ENCODE assay signal across 10 cellular contexts in the genomic region with DNA sequence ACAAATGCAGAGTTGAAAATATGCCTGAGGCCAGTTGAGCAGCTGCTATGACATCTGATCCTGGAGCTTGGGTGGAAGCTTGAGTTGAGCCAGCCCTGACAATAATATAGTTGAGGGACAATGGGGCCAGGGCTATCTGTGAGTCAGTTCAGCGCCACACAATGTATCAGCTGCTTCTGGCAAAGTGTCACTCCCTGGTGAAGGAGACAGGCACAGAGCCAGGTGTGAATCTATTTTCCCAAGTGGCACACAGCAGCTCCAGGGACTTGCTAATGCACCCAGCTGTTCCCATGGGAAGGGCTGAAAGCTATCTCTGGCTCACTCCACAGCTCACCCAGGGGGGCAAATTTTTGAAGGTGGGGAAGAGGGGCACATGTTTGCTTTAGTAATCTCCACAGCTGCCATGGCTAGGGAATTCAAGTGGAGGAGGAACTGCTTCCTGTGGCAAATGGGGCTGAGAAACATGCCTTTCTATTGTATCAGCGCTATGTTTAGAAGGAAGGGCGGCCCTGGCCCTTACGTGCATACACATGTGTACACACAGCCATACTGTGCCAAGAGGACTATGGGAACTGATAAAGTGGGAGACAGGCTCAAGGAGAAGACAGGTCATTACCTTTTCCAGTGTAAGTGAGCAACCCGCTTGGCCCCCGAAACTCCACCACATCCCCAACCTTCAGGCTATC. TPM values are rescaled to one million over a fixed set of nuclear protein-coding genes. Genes with fewer than 3 reads are reported as not detected.
A peak's percentile ranks its signal among the peaks of the same experiment; 100 is the strongest.
DNase-seq lines count a peak whose midpoint lies in the region; ATAC-seq and TF ChIP-seq lines count a peak whose summit lies in the region.
"Had no signal": no experiment of that assay in that cellular context is flagged by ENCODE, and none has a peak within 500 bp of the region (broad histone marks: within the 10 kb centered on the region; RNA-seq: fewer than 3 reads in every experiment).

No MANE protein-coding gene starts in this region.

- DNase-seq in Right ventricle myocardium inferior (ENCODE audit: missing footprints) (no peak), cardiac septum (ENCODE audit: low spot score) (no peak), SJCRH30 (peak; percentile 99), left ventricle myocardium inferior (peak; percentile 36), SK-N-SH (no peak), cortex of kidney (lab: John Stamatoyannopoulos, UW) (no peak), HuH-7.5 (ENCODE audit: low spot score) (no peak)
- DNase-seq: stimulated activated naive CD8-positive, alpha-beta T cell treated with anti-CD3 and anti-CD28 coated beads, Interleukin-15, amount 100 ng/mL, for 72 hours; T1000 had no signal

- CTCF ChIA-PET in SK-N-SH (lab: Yijun Ruan, JAX), result no interaction called here

- H3K4me1 ChIP-seq in SJCRH30 (peaks cover 49% of the 10 kb centered on the region), left ventricle myocardium inferior (peaks cover 71% of the 10 kb centered on the region), SK-N-SH (ENCODE audit: control insufficient read depth in 1 of 2, insufficient read depth in 2 of 2, low read depth in 1 of 2, low read length in 1 of 2) (peaks cover 0 to 14% of the 10 kb centered on the region in 2 experiments; a peak in 1 of 4 replicates)

- TF ChIP-seq RAD21 in SK-N-SH (IDR thresholded peaks at IDR 0.05; ENCODE audit: low read length), result no peak

- WGBS in SK-N-SH (ENCODE audit: low lambda C conversion rate), result 100% methylated on average over 6 of the region's 6 CpGs

- no peak overlapping the region for H2AFZ ChIP-seq in SK-N-SH (ENCODE audit: low read depth)

- TF ChIP-seq CTCF in left ventricle myocardium inferior (IDR thresholded peaks at IDR 0.05; ENCODE audit: borderline replicate concordance) (no peak), SK-N-SH (IDR thresholded peaks at IDR 0.05) (no peak)

- H3K4me3 ChIP-seq in SJCRH30 (no peak overlapping the region), left ventricle myocardium inferior (peak overlapping the region; percentile 99), SK-N-SH (ENCODE audit: low read depth in 2 of 2, low read length in 1 of 2) (no peak overlapping the region)

- ATAC-seq in Right ventricle myocardium inferior, result peak; percentile 29
- ATAC-seq in GM21515 (IDR thresholded peaks at IDR 0.05; ENCODE audit: unreplicated experiment), result no peak
- ATAC-seq: stimulated activated naive CD8-positive, alpha-beta T cell treated with anti-CD3 and anti-CD28 coated beads, Interleukin-15, amount 100 ng/mL, for 72 hours had no signal

- H3K9me2 ChIP-seq in SK-N-SH, result no peaks in the 10 kb centered on the region

- peaks cover 25% of the 10 kb centered on the region for H3K36me3 ChIP-seq in SJCRH30
- peaks cover 35% of the 10 kb centered on the region for H3K36me3 ChIP-seq in left ventricle myocardium inferior
- H3K36me3 ChIP-seq in SK-N-SH (replicated peaks in 1 of 2; ENCODE audit: control insufficient read depth in 1 of 2, insufficient read depth in 2 of 2, low read length in 1 of 2), result peaks cover 0 to 28% of the 10 kb centered on the region in 2 experiments

- intact Hi-C loops in Right ventricle myocardium inferior (cut with DNase I) (loop anchor here (5.0 kb wide), 1 partner anchor 42 kb away; a partner anchor contains a TSS), cardiac septum (cut with DNase I) (loop anchor here (5.0 kb wide), 2 partner anchors 42 to 62 kb away; a partner anchor contains a TSS), left ventricle myocardium inferior (cut with micrococcal nuclease) (no loop called here)

- no peak overlapping the region for H3K9ac ChIP-seq in SK-N-SH

- no peak for TF ChIP-seq EP300 in SK-N-SH (IDR thresholded peaks at IDR 0.05; ENCODE audit: borderline replicate concordance in 1 of 2, low read depth in 1 of 2, low read length in 1 of 2)

- no peaks in the 10 kb centered on the region for H4K20me1 ChIP-seq in SK-N-SH (ENCODE audit: insufficient read depth)

- no peaks in the 10 kb centered on the region for H3K79me2 ChIP-seq in SK-N-SH (ENCODE audit: insufficient read depth)

- no peak overlapping the region for H3K4me2 ChIP-seq in SK-N-SH

- no peaks in the 10 kb centered on the region for H3K9me3 ChIP-seq in SJCRH30 (replicated peaks)
- no peaks in the 10 kb centered on the region for H3K9me3 ChIP-seq in left ventricle myocardium inferior (replicated peaks)
- no peaks in the 10 kb centered on the region for H3K9me3 ChIP-seq in SK-N-SH

- H3K27me3 ChIP-seq in SJCRH30, result no peaks in the 10 kb centered on the region
- no peaks in the 10 kb centered on the region for H3K27me3 ChIP-seq in left ventricle myocardium inferior (ENCODE audit: low read depth)
- no peaks in the 10 kb centered on the region for H3K27me3 ChIP-seq in SK-N-SH (ENCODE audit: insufficient read depth)

- H3F3A ChIP-seq in SK-N-SH (replicated peaks; ENCODE audit: insufficient read depth), result peaks cover 4% of the 10 kb centered on the region

- peak overlapping the region; percentile 84 for H3K27ac ChIP-seq in SJCRH30
- peak overlapping the region; percentile 97 for H3K27ac ChIP-seq in left ventricle myocardium inferior (replicated peaks)
- no peak overlapping the region for H3K27ac ChIP-seq in SK-N-SH (ENCODE audit: low read depth in 2 of 2, low read length in 1 of 2)

- POLR2A ChIA-PET in SK-N-SH (lab: Yijun Ruan, JAX), result no interaction called here

TF ChIP-seq in SK-N-SH, 30 proteins besides CTCF, POLR2A, EP300 and RAD21 (continues in another document):
- TF ChIP-seq SIN3A (IDR thresholded peaks at IDR 0.05; ENCODE audit: borderline replicate concordance, low read depth, low read length), result no peak
- no peak for TF ChIP-seq RXRA (IDR thresholded peaks at IDR 0.05; ENCODE audit: borderline replicate concordance, low read depth)
- TF ChIP-seq, protein P1, sequence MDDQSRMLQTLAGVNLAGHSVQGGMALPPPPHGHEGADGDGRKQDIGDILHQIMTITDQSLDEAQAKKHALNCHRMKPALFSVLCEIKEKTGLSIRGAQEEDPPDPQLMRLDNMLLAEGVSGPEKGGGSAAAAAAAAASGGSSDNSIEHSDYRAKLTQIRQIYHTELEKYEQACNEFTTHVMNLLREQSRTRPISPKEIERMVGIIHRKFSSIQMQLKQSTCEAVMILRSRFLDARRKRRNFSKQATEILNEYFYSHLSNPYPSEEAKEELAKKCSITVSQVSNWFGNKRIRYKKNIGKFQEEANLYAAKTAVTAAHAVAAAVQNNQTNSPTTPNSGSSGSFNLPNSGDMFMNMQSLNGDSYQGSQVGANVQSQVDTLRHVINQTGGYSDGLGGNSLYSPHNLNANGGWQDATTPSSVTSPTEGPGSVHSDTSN (IDR thresholded peaks at IDR 0.05), result no peak
- no peak for TF ChIP-seq NFIC (IDR thresholded peaks at IDR 0.05; ENCODE audit: borderline replicate concordance)
- no peak for TF ChIP-seq FOSL2 (IDR thresholded peaks at IDR 0.05; ENCODE audit: borderline replicate concordance, low read depth)
- no peak for TF ChIP-seq RFX5 (IDR thresholded peaks at IDR 0.05; ENCODE audit: low read length)
- TF ChIP-seq, protein P2, sequence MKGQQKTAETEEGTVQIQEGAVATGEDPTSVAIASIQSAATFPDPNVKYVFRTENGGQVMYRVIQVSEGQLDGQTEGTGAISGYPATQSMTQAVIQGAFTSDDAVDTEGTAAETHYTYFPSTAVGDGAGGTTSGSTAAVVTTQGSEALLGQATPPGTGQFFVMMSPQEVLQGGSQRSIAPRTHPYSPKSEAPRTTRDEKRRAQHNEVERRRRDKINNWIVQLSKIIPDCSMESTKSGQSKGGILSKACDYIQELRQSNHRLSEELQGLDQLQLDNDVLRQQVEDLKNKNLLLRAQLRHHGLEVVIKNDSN (IDR thresholded peaks at IDR 0.05; ENCODE audit: borderline replicate concordance, low read depth), result no peak
- TF ChIP-seq YY1 (IDR thresholded peaks at IDR 0.05; ENCODE audit: low read depth), result no peak
- TF ChIP-seq ELF1 (IDR thresholded peaks at IDR 0.05), result no peak
- TF ChIP-seq, protein P3, sequence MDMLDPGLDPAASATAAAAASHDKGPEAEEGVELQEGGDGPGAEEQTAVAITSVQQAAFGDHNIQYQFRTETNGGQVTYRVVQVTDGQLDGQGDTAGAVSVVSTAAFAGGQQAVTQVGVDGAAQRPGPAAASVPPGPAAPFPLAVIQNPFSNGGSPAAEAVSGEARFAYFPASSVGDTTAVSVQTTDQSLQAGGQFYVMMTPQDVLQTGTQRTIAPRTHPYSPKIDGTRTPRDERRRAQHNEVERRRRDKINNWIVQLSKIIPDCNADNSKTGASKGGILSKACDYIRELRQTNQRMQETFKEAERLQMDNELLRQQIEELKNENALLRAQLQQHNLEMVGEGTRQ (IDR thresholded peaks at IDR 0.05; ENCODE audit: borderline replicate concordance, low read depth, low read length), result no peak

RNA-seq across cellular contexts. Expression of a gene that starts 2.2 kb away (rescaled TPM):
- 134 TPM for total RNA-seq in Right ventricle myocardium inferior
- 186 TPM for total RNA-seq in cardiac septum
- total RNA-seq in SJCRH30 (2014; rRNA removed; shearing (Covaris generic)), result 57.7 and 65.3 TPM in 2 replicates
- 174 TPM for total RNA-seq in left ventricle myocardium inferior
- 27.5 and 29.1 TPM in 2 replicates for polyA plus RNA-seq in SK-N-SH (2012; rRNA removed)
- 25.2 and 29.3 TPM in 2 replicates for polyA plus RNA-seq in SK-N-SH (2012; cell fraction: cytosol; rRNA removed)
- polyA plus RNA-seq in SK-N-SH (2012; cell fraction: nucleus; rRNA removed), result 40.3 and 47.4 TPM in 2 replicates

RNA-seq across cellular contexts. Expression of a gene that starts 6.8 kb away (rescaled TPM):
- 85.8 TPM for total RNA-seq in Right ventricle myocardium inferior
- total RNA-seq in cardiac septum, result 89.5 TPM
- total RNA-seq in SJCRH30 (2014; rRNA removed; shearing (Covaris generic)), result 127 and 133 TPM in 2 replicates
- 87.0 TPM for total RNA-seq in left ventricle myocardium inferior
- 82.2 and 125 TPM in 2 replicates for polyA plus RNA-seq in SK-N-SH (2012; rRNA removed)
- polyA plus RNA-seq in SK-N-SH (2012; cell fraction: cytosol; rRNA removed), result 88.3 and 113 TPM in 2 replicates
- 28.7 and 53.3 TPM in 2 replicates for polyA plus RNA-seq in SK-N-SH (2012; cell fraction: nucleus; rRNA removed)

RNA-seq across cellular contexts. Expression of a gene that starts 37.9 kb away (rescaled TPM):
- 19.3 TPM for total RNA-seq in Right ventricle myocardium inferior
- total RNA-seq in cardiac septum, result 23.3 TPM
- 33.9 and 36.4 TPM in 2 replicates for total RNA-seq in SJCRH30 (2014; rRNA removed; shearing (Covaris generic))
- total RNA-seq in left ventricle myocardium inferior, result 22.7 TPM
- polyA plus RNA-seq in SK-N-SH (2012; rRNA removed), result 22.6 and 33.0 TPM in 2 replicates
- polyA plus RNA-seq in SK-N-SH (2012; cell fraction: cytosol; rRNA removed), result 28.9 and 30.0 TPM in 2 replicates
- polyA plus RNA-seq in SK-N-SH (2012; cell fraction: nucleus; rRNA removed), result 27.2 and 43.9 TPM in 2 replicates

RNA-seq across cellular contexts. Expression of a gene that starts 42.3 kb away (rescaled TPM):
- 24.0 TPM for total RNA-seq in Right ventricle myocardium inferior
- total RNA-seq in cardiac septum, result 27.7 TPM
- 110 and 121 TPM in 2 replicates for total RNA-seq in SJCRH30 (2014; rRNA removed; shearing (Covaris generic))
- 21.8 TPM for total RNA-seq in left ventricle myocardium inferior
- 47.9 and 62.2 TPM in 2 replicates for polyA plus RNA-seq in SK-N-SH (2012; rRNA removed)
- 43.9 and 55.4 TPM in 2 replicates for polyA plus RNA-seq in SK-N-SH (2012; cell fraction: cytosol; rRNA removed)
- polyA plus RNA-seq in SK-N-SH (2012; cell fraction: nucleus; rRNA removed), result 70.0 and 98.7 TPM in 2 replicates

Comparison
In these comparisons a context has a peak if more than half of its experiments do, and no peak if none do; other contexts are left out.
1. DNase-seq: peak in SJCRH30 (2 of 2) and left ventricle myocardium inferior (single experiment); none in Right ventricle myocardium inferior (single experiment), cardiac septum (single experiment), SK-N-SH (single experiment), cortex of kidney (single experiment) and HuH-7.5 (single experiment).
2. H3K27ac ChIP-seq: peak in SJCRH30 (single experiment) and left ventricle myocardium inferior (single experiment); none in SK-N-SH (0 of 2).